Comparison of ENCODE assay signal across 8 cellular contexts in the genomic region with DNA sequence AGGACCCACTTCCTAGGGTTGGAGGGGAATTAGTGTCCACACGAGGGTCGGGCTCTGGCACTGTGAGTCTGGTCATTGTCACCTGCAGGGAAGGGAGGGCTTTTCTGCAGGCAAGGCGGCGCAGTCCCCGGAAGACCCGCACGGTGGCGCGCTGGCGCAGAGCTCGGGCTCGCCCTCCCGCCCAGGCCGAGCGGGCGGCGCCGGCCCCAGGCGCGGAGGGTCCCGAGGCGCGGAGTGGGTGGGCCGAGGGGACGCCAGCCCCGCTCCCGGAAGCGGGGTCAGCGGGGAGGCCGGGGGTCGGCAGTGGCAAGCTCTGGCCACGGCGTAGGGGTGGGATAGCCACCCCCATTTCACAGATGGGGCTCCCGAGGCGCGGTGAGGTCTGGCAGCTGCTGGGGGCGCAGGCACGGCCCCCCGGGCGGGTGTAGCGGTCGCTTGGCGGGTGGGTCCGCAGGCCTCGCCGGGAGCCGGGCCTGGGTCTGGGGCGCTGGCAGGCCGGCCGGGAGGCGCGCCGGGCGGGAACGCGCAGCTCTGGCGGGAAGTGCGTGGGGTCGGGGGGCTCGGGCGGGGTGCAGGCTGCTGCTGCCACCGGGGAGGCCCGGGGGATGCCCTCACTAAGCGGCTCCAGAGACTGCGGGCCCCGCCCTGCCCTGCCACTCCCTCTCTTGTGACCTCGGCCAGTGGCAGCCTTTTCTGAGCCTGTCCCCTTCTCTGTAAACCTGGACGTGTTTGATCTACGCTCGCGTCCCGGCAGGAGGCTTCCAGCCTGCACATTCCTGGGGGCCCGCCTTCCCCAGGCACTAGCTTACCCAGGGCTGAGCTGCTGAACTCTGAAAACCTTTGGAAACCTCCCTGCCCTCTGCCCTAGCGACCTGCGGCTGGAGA. TPM values are rescaled to one million over a fixed set of nuclear protein-coding genes. Genes with fewer than 3 reads are reported as not detected.
DNase-seq lines count a peak whose midpoint lies in the region; ATAC-seq, FAIRE-seq and TF ChIP-seq lines count a peak whose summit lies in the region.

No MANE protein-coding gene starts in this region.

- no peaks in the 10 kb centered on the region for H4K20me1 ChIP-seq in PC-9 (ENCODE audit: insufficient read depth)

- H3K4me3 ChIP-seq in PC-9, result no peak overlapping the region
- no peak overlapping the region for H3K4me3 ChIP-seq in parathyroid adenoma (ENCODE audit: low read depth, low read length)
- peak overlapping the region; percentile 26 to 54 (median 46) for H3K4me3 ChIP-seq in transverse colon

- POLR2A ChIA-PET in PC-9 (lab: Charles Lee; ENCODE audit: unreplicated experiment), result no interaction called here

- no peaks in the 10 kb centered on the region for H3K4me1 ChIP-seq in PC-9 (replicated peaks; ENCODE audit: insufficient read depth)
- H3K4me1 ChIP-seq in parathyroid adenoma, result peaks cover 8% of the 10 kb centered on the region
- H3K4me1 ChIP-seq in transverse colon, result peaks cover 5 to 12% (median 11%) of the 10 kb centered on the region in 4 donors

- H3K27ac ChIP-seq in PC-9 (no peak overlapping the region), parathyroid adenoma (no peak overlapping the region), transverse colon (peak overlapping the region in 3 of 4 donors; percentile 17 to 48 (median 30))

- CTCF ChIA-PET in PC-9 (lab: Charles Lee), result no interaction called here

- no peak for TF ChIP-seq EP300 in transverse colon (IDR thresholded peaks at IDR 0.05; ENCODE audit: low read depth)

- H3K9me3 ChIP-seq in PC-9 (ENCODE audit: insufficient read depth, low read depth) (no peaks in the 10 kb centered on the region), parathyroid adenoma (ENCODE audit: control insufficient read depth, low read length) (no peaks in the 10 kb centered on the region), transverse colon (no peaks in the 10 kb centered on the region)

- no peaks in the 10 kb centered on the region for H3F3A ChIP-seq in PC-9 (ENCODE audit: insufficient read depth, low read depth)

- peak; percentile 90 for DNase-seq in GM12892 (ENCODE audit: insufficient read length)
- DNase-seq in PC-9, result peak in 1 of 2 experiments; percentile 43
- peak; percentile 59 for DNase-seq in activated gamma-delta T cell treated with Interleukin-2 at 50 U/mL for 16 hours
- DNase-seq in head of caudate nucleus, result peak in 41 of 42 donors; percentile 54 to 91 (median 80)
- DNase-seq in transverse colon, result peak; percentile 68

- no peak overlapping the region for H2AFZ ChIP-seq in PC-9
- peak overlapping the region; percentile 82 for H2AFZ ChIP-seq in parathyroid adenoma

- H3K4me2 ChIP-seq in PC-9 (peak overlapping the region; percentile 61; the same call in 1 of the 2 replicates), parathyroid adenoma (ENCODE audit: low read length) (no peak overlapping the region)

- 8% methylated on average over 54 of the region's 75 CpGs; no CpG with 5 or more reads in 1 of the 2 donors for WGBS in transverse colon (ENCODE audit: low coverage in 1 of 2), 2 donors

- FAIRE-seq in GM12892 (lab: Jason Lieb, UNC), result peak; percentile 82

- no peak overlapping the region for H3K9ac ChIP-seq in parathyroid adenoma

- intact Hi-C loops in PC-9 (cut with micrococcal nuclease; ENCODE audit: unreplicated experiment), result loop anchor here (1.0 to 10.0 kb wide), 2 partner anchors 65 to 155 kb away; a partner anchor contains a TSS
- intact Hi-C loops in head of caudate nucleus (cut with DNase I), result loop anchor here (5.0 kb wide), 1 partner anchor 67 kb away; no protein-coding TSS in a partner anchor
- intact Hi-C loops in transverse colon (cut with DNase I; ENCODE audit: low total_unique reads), result loop anchor here (5.0 kb wide), 1 partner anchor 152 kb away; no protein-coding TSS in a partner anchor

- TF ChIP-seq POLR2A in GM12892 (IDR thresholded peaks at IDR 0.05; ENCODE audit: low read depth, low read length) (no peak), transverse colon (IDR thresholded peaks at IDR 0.05) (no peak)

- ATAC-seq in HG03175 (IDR thresholded peaks at IDR 0.05; ENCODE audit: unreplicated experiment) (peak; percentile 70), HG03571 (IDR thresholded peaks at IDR 0.05; ENCODE audit: unreplicated experiment) (no peak)

- H3K36me3 ChIP-seq in PC-9 (ENCODE audit: low read depth) (no peaks in the 10 kb centered on the region), parathyroid adenoma (ENCODE audit: control insufficient read depth, insufficient read depth, low read length) (no peaks in the 10 kb centered on the region), transverse colon (no peaks in the 10 kb centered on the region)

- H3K27me3 ChIP-seq in PC-9 (ENCODE audit: insufficient read depth, low read depth), result 0 out of 2 replicates have a peak, but pooled peaks cover 7% of the 10 kb centered on the region
- H3K27me3 ChIP-seq in parathyroid adenoma (ENCODE audit: control insufficient read depth, insufficient read depth, low read length), result no peaks in the 10 kb centered on the region
- peaks cover 19% of the 10 kb centered on the region for H3K27me3 ChIP-seq in transverse colon

- no TSS peak for BruUV-seq in PC-9 (replicated peaks; lab: Mats Ljungman, UMichigan)

- in situ Hi-C loops in transverse colon (cut with MboI; ENCODE audit: low pct_ligation_motif_present in 1 of 4, low pct_unique_long_range_greater_than_20kb in 1 of 4, low sequenced_read_pairs in 3 of 4), result loop anchor here (5.0 to 10.0 kb wide), 2 partner anchors 155 to 157 kb away; no protein-coding TSS in a partner anchor

- H3K9me2 ChIP-seq in PC-9 (ENCODE audit: insufficient read depth), result no peaks in the 10 kb centered on the region

- TF ChIP-seq CTCF in PC-9 (conservative IDR thresholded peaks at IDR 0.05), result peak; percentile 64
- TF ChIP-seq CTCF in parathyroid adenoma (IDR thresholded peaks at IDR 0.05), result peak; percentile 75
- peak; percentile 50 to 89 (median 78) for TF ChIP-seq CTCF in transverse colon (IDR thresholded peaks at IDR 0.05)

- H3K79me2 ChIP-seq in PC-9 (ENCODE audit: low read depth) (no peaks in the 10 kb centered on the region), parathyroid adenoma (no peaks in the 10 kb centered on the region)

RNA-seq across cellular contexts. Expression of a gene that starts 46.1 kb away (rescaled TPM):
- polyA plus RNA-seq in GM12892 (2012; ENCODE audit: missing spikeins), result not detected
- not detected in 2 replicates for total RNA-seq in PC-9 (2021)
- under 1 TPM; 0.27 to 0.75 (median 0.52) TPM for total RNA-seq in transverse colon

Comparison
In these comparisons a context has a peak if more than half of its experiments do, and no peak if none do; other contexts are left out.
1. H3K27ac ChIP-seq: peak in transverse colon (3 of 4); none in PC-9 (single experiment) and parathyroid adenoma (single experiment).
2. H3K4me3 ChIP-seq: peak in transverse colon (4 of 4); none in PC-9 (single experiment) and parathyroid adenoma (single experiment).
3. Peak in every context shown above with its lines, with median percentiles within 50 percentile points of each other: CTCF ChIP-seq.